In genomic region chr2:70532244-70532935, GRCh38 we compare ENCODE assay signal across 21 cellular contexts.
"Had no signal": no experiment of that assay in that cellular context is flagged by ENCODE, and none has a peak within 500 bp of the region (broad histone marks: within the 10 kb centered on the region; RNA-seq: fewer than 3 reads in every experiment).

No MANE protein-coding gene starts in this region.

- ATAC-seq: activated CD4-positive, CD25-positive, alpha-beta regulatory T cell treated with anti-CD3 and anti-CD28 coated beads, Interleukin-2, amount 50 U/mL, for 24 hours; naive thymus-derived CD8-positive, alpha-beta T cell had no signal

- DNase-seq: activated CD4-positive, alpha-beta T cell treated with anti-CD3 and anti-CD28 coated beads, Interleukin-2, amount 50 U/mL, for 1 hour; activated CD8-positive, alpha-beta memory T cell treated with anti-CD3 and anti-CD28 coated beads for 24 hours; activated gamma-delta T cell treated with Interleukin-2 at 50 U/mL for 16 hours; cerebellar nuclear complex; erythroblast; hippocampal formation; left ventricle myocardium inferior; naive thymus-derived CD8-positive, alpha-beta T cell; stimulated activated CD4-positive, alpha-beta T cell treated with anti-CD3 and anti-CD28 coated beads, Interleukin-15, amount 100 ng/mL, for 24 hours; stimulated activated CD4-positive, alpha-beta T cell treated with anti-CD3 and anti-CD28 coated beads, Interleukin-4, amount 100 ng/mL, for 24 hours; stimulated activated naive CD4-positive, alpha-beta T cell treated with Interleukin-2 at 50 U/mL for 16 hours; SW 1271 had no signal

- H3K36me3 Mint-ChIP-seq: brain had no signal

- H3K9me3 ChIP-seq: mucosa of descending colon, right atrium auricular region had no signal

- H3K27me3 ChIP-seq: right atrium auricular region, tibial nerve had no signal

- H3K27ac Mint-ChIP-seq: activated naive CD8-positive, alpha-beta T cell; brain; dendritic cell treated with granulocyte-macrophage colony-stimulating factor and Interleukin-4, amounts not matched to agents 40 ng/mL and 50 ng/mL, for 4 days; memory B cell; naive thymus-derived CD8-positive, alpha-beta T cell; progenitor cell of endocrine pancreas had no signal

- H3K27me3 Mint-ChIP-seq: activated naive CD8-positive, alpha-beta T cell; dendritic cell treated with granulocyte-macrophage colony-stimulating factor and Interleukin-4, amounts not matched to agents 40 ng/mL and 50 ng/mL, for 4 days had no signal

- H3K27ac ChIP-seq: left ventricle myocardium inferior, right atrium auricular region, tibial nerve had no signal

- H3K36me3 ChIP-seq: left ventricle myocardium inferior, right atrium auricular region, tibial nerve had no signal

- H3K4me3 Mint-ChIP-seq: activated naive CD8-positive, alpha-beta T cell; brain; dendritic cell treated with granulocyte-macrophage colony-stimulating factor and Interleukin-4, amounts not matched to agents 40 ng/mL and 50 ng/mL, for 4 days; memory B cell; naive thymus-derived CD8-positive, alpha-beta T cell had no signal

- H3K4me1 Mint-ChIP-seq: brain had no signal

- H3K4me3 ChIP-seq: left ventricle myocardium inferior, mucosa of descending colon, right atrium auricular region, tibial nerve had no signal

- H3K4me1 ChIP-seq: right atrium auricular region, tibial nerve had no signal
